Comparison of ENCODE assay signal across 1 cellular context in the genomic region with DNA sequence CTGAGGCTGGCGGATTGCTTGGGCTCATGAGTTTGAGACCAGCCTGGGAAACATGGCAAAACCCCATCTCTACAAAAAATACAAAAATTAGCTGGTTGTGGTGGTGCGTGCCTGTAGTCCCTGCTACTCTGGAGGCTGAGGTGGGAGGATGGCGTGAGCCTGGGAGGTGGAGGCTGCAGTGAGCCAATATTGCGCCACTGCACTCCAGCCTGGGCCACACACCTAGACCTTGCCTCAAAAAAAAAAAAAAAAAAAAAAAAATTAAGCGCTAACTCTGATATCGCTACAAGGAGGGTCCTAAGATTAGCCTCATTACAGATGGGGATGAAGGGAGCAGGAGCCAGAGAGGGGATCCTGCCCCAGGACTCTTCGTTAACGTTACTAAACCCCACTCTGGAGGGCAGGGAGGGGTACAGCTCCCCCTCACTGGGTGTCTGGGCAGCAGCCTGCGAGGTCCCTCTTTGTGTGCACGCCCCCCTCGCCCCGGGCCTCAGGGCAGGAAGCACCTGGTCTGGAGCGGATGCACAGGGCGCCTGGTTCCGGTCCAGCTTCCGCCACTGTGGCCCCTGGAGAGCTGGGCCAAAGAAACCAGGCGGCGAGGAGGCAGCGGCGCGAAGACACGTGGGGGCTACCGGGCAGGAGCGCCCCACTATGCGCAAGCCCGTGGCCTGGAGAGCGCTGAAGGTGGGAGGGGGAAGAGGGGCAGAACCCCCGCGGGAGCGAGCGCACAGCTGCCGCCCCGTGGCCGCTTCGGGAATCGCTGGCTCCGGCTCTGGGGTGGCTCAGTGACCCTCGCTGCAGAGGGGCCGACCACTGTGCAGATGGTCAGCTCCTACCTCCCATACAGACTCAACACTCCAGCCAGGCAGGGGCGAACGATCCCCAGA.
TF ChIP-seq lines count a peak whose summit lies in the region.

No MANE protein-coding gene starts in this region.

TF ChIP-seq in K562, 482 proteins besides CTCF, POLR2A, EP300 and RAD21 (continued from another document and continues in another):
- peak; percentile 59; the same call in 1 of the 2 replicates for TF ChIP-seq THAP12 (CRISPR knock-in tag; IDR thresholded peaks at IDR 0.05)
- TF ChIP-seq TAL1 (IDR thresholded peaks at IDR 0.05) = no peak
- no peak for TF ChIP-seq ZNF584 (CRISPR knock-in tag; IDR thresholded peaks at IDR 0.05; ENCODE audit: low read depth)
- no peak for TF ChIP-seq ZNF77 (CRISPR knock-in tag; IDR thresholded peaks at IDR 0.05)
- TF ChIP-seq MCM3 (IDR thresholded peaks at IDR 0.05) = no peak
- no peak for TF ChIP-seq ZNF184 (CRISPR knock-in tag; IDR thresholded peaks at IDR 0.05)
- no peak for TF ChIP-seq NCOA6 (IDR thresholded peaks at IDR 0.05)
- TF ChIP-seq, protein P1, sequence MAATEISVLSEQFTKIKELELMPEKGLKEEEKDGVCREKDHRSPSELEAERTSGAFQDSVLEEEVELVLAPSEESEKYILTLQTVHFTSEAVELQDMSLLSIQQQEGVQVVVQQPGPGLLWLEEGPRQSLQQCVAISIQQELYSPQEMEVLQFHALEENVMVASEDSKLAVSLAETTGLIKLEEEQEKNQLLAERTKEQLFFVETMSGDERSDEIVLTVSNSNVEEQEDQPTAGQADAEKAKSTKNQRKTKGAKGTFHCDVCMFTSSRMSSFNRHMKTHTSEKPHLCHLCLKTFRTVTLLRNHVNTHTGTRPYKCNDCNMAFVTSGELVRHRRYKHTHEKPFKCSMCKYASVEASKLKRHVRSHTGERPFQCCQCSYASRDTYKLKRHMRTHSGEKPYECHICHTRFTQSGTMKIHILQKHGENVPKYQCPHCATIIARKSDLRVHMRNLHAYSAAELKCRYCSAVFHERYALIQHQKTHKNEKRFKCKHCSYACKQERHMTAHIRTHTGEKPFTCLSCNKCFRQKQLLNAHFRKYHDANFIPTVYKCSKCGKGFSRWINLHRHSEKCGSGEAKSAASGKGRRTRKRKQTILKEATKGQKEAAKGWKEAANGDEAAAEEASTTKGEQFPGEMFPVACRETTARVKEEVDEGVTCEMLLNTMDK (IDR thresholded peaks at IDR 0.05; ENCODE audit: borderline replicate concordance, insufficient read depth, low read depth, low read length, poor library complexity, severe bottlenecking) = peak; percentile 34
- TF ChIP-seq, protein P2, sequence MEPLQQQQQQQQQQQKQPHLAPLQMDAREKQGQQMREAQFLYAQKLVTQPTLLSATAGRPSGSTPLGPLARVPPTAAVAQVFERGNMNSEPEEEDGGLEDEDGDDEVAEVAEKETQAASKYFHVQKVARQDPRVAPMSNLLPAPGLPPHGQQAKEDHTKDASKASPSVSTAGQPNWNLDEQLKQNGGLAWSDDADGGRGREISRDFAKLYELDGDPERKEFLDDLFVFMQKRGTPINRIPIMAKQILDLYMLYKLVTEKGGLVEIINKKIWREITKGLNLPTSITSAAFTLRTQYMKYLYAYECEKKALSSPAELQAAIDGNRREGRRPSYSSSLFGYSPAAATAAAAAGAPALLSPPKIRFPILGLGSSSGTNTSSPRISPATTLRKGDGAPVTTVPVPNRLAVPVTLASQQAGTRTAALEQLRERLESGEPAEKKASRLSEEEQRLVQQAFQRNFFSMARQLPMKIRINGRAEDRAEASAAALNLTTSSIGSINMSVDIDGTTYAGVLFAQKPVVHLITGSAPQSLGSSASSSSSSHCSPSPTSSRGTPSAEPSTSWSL (CRISPR knock-in tag; IDR thresholded peaks at IDR 0.05; ENCODE audit: borderline replicate concordance) = 0 out of 2 replicates have a peak, but pooled peaks have one; percentile 45
- TF ChIP-seq HNRNPUL1 (IDR thresholded peaks at IDR 0.05; ENCODE audit: low read length) = no peak
- no peak for TF ChIP-seq RERE (CRISPR knock-in tag; IDR thresholded peaks at IDR 0.05; ENCODE audit: borderline replicate concordance)
- TF ChIP-seq NR2F6 (CRISPR knock-in tag; IDR thresholded peaks at IDR 0.05) = no peak
- no peak for TF ChIP-seq TCF15 (CRISPR knock-in tag; IDR thresholded peaks at IDR 0.05)
- TF ChIP-seq, protein P3, sequence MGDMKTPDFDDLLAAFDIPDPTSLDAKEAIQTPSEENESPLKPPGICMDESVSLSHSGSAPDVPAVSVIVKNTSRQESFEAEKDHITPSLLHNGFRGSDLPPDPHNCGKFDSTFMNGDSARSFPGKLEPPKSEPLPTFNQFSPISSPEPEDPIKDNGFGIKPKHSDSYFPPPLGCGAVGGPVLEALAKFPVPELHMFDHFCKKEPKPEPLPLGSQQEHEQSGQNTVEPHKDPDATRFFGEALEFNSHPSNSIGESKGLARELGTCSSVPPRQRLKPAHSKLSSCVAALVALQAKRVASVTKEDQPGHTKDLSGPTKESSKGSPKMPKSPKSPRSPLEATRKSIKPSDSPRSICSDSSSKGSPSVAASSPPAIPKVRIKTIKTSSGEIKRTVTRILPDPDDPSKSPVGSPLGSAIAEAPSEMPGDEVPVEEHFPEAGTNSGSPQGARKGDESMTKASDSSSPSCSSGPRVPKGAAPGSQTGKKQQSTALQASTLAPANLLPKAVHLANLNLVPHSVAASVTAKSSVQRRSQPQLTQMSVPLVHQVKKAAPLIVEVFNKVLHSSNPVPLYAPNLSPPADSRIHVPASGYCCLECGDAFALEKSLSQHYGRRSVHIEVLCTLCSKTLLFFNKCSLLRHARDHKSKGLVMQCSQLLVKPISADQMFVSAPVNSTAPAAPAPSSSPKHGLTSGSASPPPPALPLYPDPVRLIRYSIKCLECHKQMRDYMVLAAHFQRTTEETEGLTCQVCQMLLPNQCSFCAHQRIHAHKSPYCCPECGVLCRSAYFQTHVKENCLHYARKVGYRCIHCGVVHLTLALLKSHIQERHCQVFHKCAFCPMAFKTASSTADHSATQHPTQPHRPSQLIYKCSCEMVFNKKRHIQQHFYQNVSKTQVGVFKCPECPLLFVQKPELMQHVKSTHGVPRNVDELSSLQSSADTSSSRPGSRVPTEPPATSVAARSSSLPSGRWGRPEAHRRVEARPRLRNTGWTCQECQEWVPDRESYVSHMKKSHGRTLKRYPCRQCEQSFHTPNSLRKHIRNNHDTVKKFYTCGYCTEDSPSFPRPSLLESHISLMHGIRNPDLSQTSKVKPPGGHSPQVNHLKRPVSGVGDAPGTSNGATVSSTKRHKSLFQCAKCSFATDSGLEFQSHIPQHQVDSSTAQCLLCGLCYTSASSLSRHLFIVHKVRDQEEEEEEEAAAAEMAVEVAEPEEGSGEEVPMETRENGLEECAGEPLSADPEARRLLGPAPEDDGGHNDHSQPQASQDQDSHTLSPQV (IDR thresholded peaks at IDR 0.05) = peak; percentile 96
- no peak for TF ChIP-seq DIDO1 (tag; IDR thresholded peaks at IDR 0.05; ENCODE audit: low read depth)
- TF ChIP-seq NFE2 (IDR thresholded peaks at IDR 0.05; ENCODE audit: low read depth) = no peak
